ENCODE assay signal across 15 cellular contexts in genomic region chr9:121662359-121662758, GRCh38. TPM values are rescaled to one million over a fixed set of nuclear protein-coding genes. Genes with fewer than 3 reads are reported as not detected.
"Had no signal": no experiment of that assay in that cellular context is flagged by ENCODE, and none has a peak within 500 bp of the region (broad histone marks: within the 10 kb centered on the region; RNA-seq: fewer than 3 reads in every experiment).

No MANE protein-coding gene starts in this region.

- H3K4me3 ChIP-seq: breast epithelium, gastroesophageal sphincter, testis had no signal

- H3K4me1 ChIP-seq: breast epithelium had no signal

- DNase-seq: activated CD4-positive, alpha-beta T cell treated with anti-CD3 and anti-CD28 coated beads, Interleukin-2, amount 10 ng/mL, durations not matched to agents 7 days and 5 days; activated CD4-positive, CD25-positive, alpha-beta regulatory T cell; activated gamma-delta T cell; activated naive CD8-positive, alpha-beta T cell treated with anti-CD3 and anti-CD28 coated beads, Interleukin-2, amount 10 ng/mL, durations not matched to agents 7 days and 5 days; activated T-cell treated with anti-CD3 and anti-CD28 coated beads, Interleukin-2, amount 50 U/mL, for 24 hours; anterior cingulate cortex; hypothalamus; kidney glomerular epithelial cell; stimulated activated CD4-positive, alpha-beta T cell treated with anti-CD3 and anti-CD28 coated beads, Interleukin-15, amount 100 ng/mL, for 24 hours; stimulated activated CD4-positive, alpha-beta T cell treated with anti-CD3 and anti-CD28 coated beads, Interleukin-4, amount 100 ng/mL, for 24 hours; testis had no signal

- H3K27ac ChIP-seq: testis had no signal

- FAIRE-seq: colon had no signal

- H3K9me3 ChIP-seq: breast epithelium, gastroesophageal sphincter, testis had no signal

- H3K36me3 ChIP-seq: breast epithelium, gastroesophageal sphincter had no signal

- H3K27me3 ChIP-seq: breast epithelium, gastroesophageal sphincter, testis had no signal

RNA-seq across cellular contexts. Expression of gene DAB2IP, which starts 10.9 kb away (rescaled TPM):
- total RNA-seq: activated CD4-positive, alpha-beta T cell treated with anti-CD3 and anti-CD28 coated beads, Interleukin-2, amount 10 ng/mL, durations not matched to agents 7 days and 5 days; T-helper 2 cell treated with Interferon-gamma antibody and Interleukin-4, amounts not matched to agents 100 ng/mL and 5 ng/mL, for 36 hours had no signal
